Comparison of ENCODE assay signal across 8 cellular contexts in genomic region chr2:58046335-58046584, GRCh38. TPM values are rescaled to one million over a fixed set of nuclear protein-coding genes. Genes with fewer than 3 reads are reported as not detected.
DNase-seq lines count a peak whose midpoint lies in the region; ATAC-seq and TF ChIP-seq lines count a peak whose summit lies in the region.

No MANE protein-coding gene starts in this region.

- CTCF ChIA-PET in PC-3 (lab: Charles Lee), result interaction anchor here (0.6 kb wide), 1 partner anchor 401 kb away, joined by 3 read pairs; no protein-coding TSS in a partner anchor

- H2AFZ ChIP-seq in PC-3 (ENCODE audit: low read length), result peak overlapping the region; percentile 93

- peak overlapping the region; percentile 96 for H3K27ac Mint-ChIP-seq in progenitor cell of endocrine pancreas

- H3K27me3 ChIP-seq in PC-3 (ENCODE audit: low read length), result no peaks in the 10 kb centered on the region

- peaks cover 64% of the 10 kb centered on the region for H3K79me2 ChIP-seq in PC-3 (ENCODE audit: low read length)

- peaks cover 14% of the 10 kb centered on the region for H3K4me1 Mint-ChIP-seq in progenitor cell of endocrine pancreas (ENCODE audit: low read depth)

- peak overlapping the region; percentile 86 for H3K4me2 ChIP-seq in PC-3 (ENCODE audit: low read length)

- H3K9me2 ChIP-seq in PC-3 (replicated peaks; ENCODE audit: low read length), result no peaks in the 10 kb centered on the region

- H3K4me1 ChIP-seq in PC-3 (ENCODE audit: insufficient read depth, low read length), result peaks cover 58% of the 10 kb centered on the region

- H3K36me3 Mint-ChIP-seq in progenitor cell of endocrine pancreas (ENCODE audit: insufficient read depth), result peaks cover 2% of the 10 kb centered on the region

- no peaks in the 10 kb centered on the region for H3K27me3 Mint-ChIP-seq in progenitor cell of endocrine pancreas

- BruUV-seq in PC-3 (replicated peaks; lab: Mats Ljungman, UMichigan), result no TSS peak

- no peak for DNase-seq in PC-3
- DNase-seq in fibroblast of mammary gland (ENCODE audit: low read depth), result no peak
- DNase-seq in progenitor cell of endocrine pancreas (ENCODE audit: low spot score, unreplicated experiment), result no peak
- no peak for DNase-seq in activated CD4-positive, CD25-positive, alpha-beta regulatory T cell treated with anti-CD3 and anti-CD28 coated beads, Interleukin-2, amount 50 U/mL, for 72 hours
- no peak for DNase-seq in EL

- TF ChIP-seq CTCF in PC-3 (conservative IDR thresholded peaks at IDR 0.05; ENCODE audit: low read depth, low read length), result no peak
- TF ChIP-seq CTCF in fibroblast of mammary gland (conservative IDR thresholded peaks at IDR 0.05; ENCODE audit: control insufficient read depth, insufficient read depth, low read depth, low read length), result no peak
- TF ChIP-seq CTCF in progenitor cell of endocrine pancreas (IDR thresholded peaks at IDR 0.05; ENCODE audit: unreplicated experiment), result no peak

- no peaks in the 10 kb centered on the region for H4K20me1 ChIP-seq in PC-3 (ENCODE audit: low read length)

- H3K9ac ChIP-seq in PC-3 (ENCODE audit: low read length), result peak overlapping the region; percentile 96

- intact Hi-C loops in PC-3 (cut with micrococcal nuclease), result loop anchor here (1.0 to 5.0 kb wide), 7 partner anchors 63 to 401 kb away; no protein-coding TSS in a partner anchor

- peak overlapping the region; percentile 92 for H3K27ac ChIP-seq in PC-3 (ENCODE audit: low read length)

- H3K9me3 ChIP-seq in PC-3 (ENCODE audit: low read length), result no peaks in the 10 kb centered on the region

- H3K4me3 ChIP-seq in PC-3 (ENCODE audit: low read length), result peak overlapping the region; percentile 88
- H3K4me3 ChIP-seq in fibroblast of mammary gland (ENCODE audit: control insufficient read depth, low read depth, low read length), result peak overlapping the region; percentile 74

- ATAC-seq in GM19468 (IDR thresholded peaks at IDR 0.05; ENCODE audit: extremely low read depth, unreplicated experiment), result peak; percentile 5
- ATAC-seq in PC-3, result no peak
- ATAC-seq in esophagus mucosa, result no peak
- ATAC-seq in HG02938 (IDR thresholded peaks at IDR 0.05; ENCODE audit: unreplicated experiment), result no peak

- no peaks in the 10 kb centered on the region for H3K9me3 Mint-ChIP-seq in progenitor cell of endocrine pancreas (ENCODE audit: low read depth)

- POLR2A ChIA-PET in PC-3 (lab: Charles Lee; ENCODE audit: unreplicated experiment), result interaction anchor here (0.6 to 0.7 kb wide), 2 partner anchors 63 to 1506 kb away, joined by 3 to 4 read pairs; no protein-coding TSS in a partner anchor

- H3K4me3 Mint-ChIP-seq in progenitor cell of endocrine pancreas (ENCODE audit: low read depth), result peak overlapping the region; percentile 85

- no peaks in the 10 kb centered on the region for H3F3A ChIP-seq in PC-3 (ENCODE audit: low read length, unreplicated experiment)

- peaks cover 14% of the 10 kb centered on the region for H3K36me3 ChIP-seq in PC-3 (ENCODE audit: low read depth, low read length)

RNA-seq across cellular contexts. Expression of gene VRK2, which starts 0.3 kb away (rescaled TPM):
- total RNA-seq in PC-3 (2014; rRNA removed) (22.7 and 27.6 TPM in 2 replicates), progenitor cell of endocrine pancreas (22.7 and 23.6 TPM in 2 replicates), esophagus mucosa (32.6 TPM)
